In the genomic region with DNA sequence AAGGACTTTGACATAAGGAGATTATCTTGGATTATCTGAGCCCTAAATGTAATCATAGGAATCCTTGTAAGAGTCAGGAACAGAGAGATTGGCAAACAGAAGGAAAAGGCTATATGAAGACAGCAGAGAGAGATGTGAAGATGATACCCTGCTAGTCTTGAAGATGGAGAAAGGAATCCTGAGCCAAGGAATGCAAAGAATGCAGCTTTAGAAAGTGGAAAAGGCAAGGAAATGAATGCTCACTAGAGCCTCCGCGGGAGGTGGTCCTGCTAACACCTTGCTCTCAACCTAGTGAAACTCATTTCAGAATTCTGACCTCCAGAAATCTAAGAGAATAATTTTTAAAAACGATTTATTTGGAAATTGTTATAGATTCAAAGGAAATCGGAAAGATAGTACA, we compare ENCODE assay signal across 30 cellular contexts.
"Had no signal": no experiment of that assay in that cellular context is flagged by ENCODE, and none has a peak within 500 bp of the region (broad histone marks: within the 10 kb centered on the region; RNA-seq: fewer than 3 reads in every experiment).

No MANE protein-coding gene starts in this region.

- H3K27me3 Mint-ChIP-seq: activated CD4-positive, alpha-beta T cell treated with anti-CD3 and anti-CD28 coated beads, Interleukin-2, amount 10 ng/mL, durations not matched to agents 24 days and 14 days; activated T-cell treated with anti-CD3 and anti-CD28 coated beads, Interleukin-2, amount 50 U/mL, for 24 hours; stimulated activated naive B cell treated with anti-CD40 and anti-IgM and Interleukin-4, amounts not matched to agents 10 μg/mL and 1 μg/mL and 100 μg/mL, for 72 hours had no signal

- H3K27ac ChIP-seq: epithelial cell of prostate, esophagus squamous epithelium, left lung, lower lobe of right lung, stomach, thyroid gland, VCaP had no signal

- H3K4me3 Mint-ChIP-seq: activated CD4-positive, alpha-beta memory T cell treated with anti-CD3 and anti-CD28 coated beads for 36 hours; activated CD4-positive, alpha-beta T cell treated with anti-CD3 and anti-CD28 coated beads, Interleukin-2, amount 10 ng/mL, durations not matched to agents 24 days and 14 days; activated naive CD4-positive, alpha-beta T cell treated with anti-CD3 and anti-CD28 coated beads, Interleukin-2, amount 50 U/mL, for 24 hours; activated T-cell treated with anti-CD3 and anti-CD28 coated beads, Interleukin-2, amount 50 U/mL, for 24 hours; natural killer cell treated with Interleukin-12 subunit alpha and Interleukin-12 subunit beta and Interleukin-15 and Interleukin-18, amount 100 ng/mL, for 72 hours; stimulated activated naive B cell treated with anti-CD40 and anti-IgM and Interleukin-4, amounts not matched to agents 10 μg/mL and 1 μg/mL and 100 μg/mL, for 72 hours had no signal

- H3K4me3 ChIP-seq: esophagus squamous epithelium, left lung, lower lobe of right lung, mucosa of descending colon, stomach, thyroid gland had no signal

- H3K36me3 ChIP-seq: esophagus squamous epithelium, left lung, lower lobe of right lung, stomach, thyroid gland had no signal

- H3K9me3 ChIP-seq: thyroid gland had no signal

- H3K4me1 ChIP-seq: esophagus squamous epithelium, left lung, lower lobe of right lung had no signal

- H3K27ac Mint-ChIP-seq: activated CD4-positive, alpha-beta memory T cell treated with anti-CD3 and anti-CD28 coated beads for 36 hours; activated CD4-positive, alpha-beta T cell treated with anti-CD3 and anti-CD28 coated beads, Interleukin-2, amount 10 ng/mL, durations not matched to agents 24 days and 14 days; activated naive CD4-positive, alpha-beta T cell treated with anti-CD3 and anti-CD28 coated beads, Interleukin-2, amount 50 U/mL, for 24 hours; activated T-cell treated with anti-CD3 and anti-CD28 coated beads, Interleukin-2, amount 50 U/mL, for 24 hours; natural killer cell treated with Interleukin-12 subunit alpha and Interleukin-12 subunit beta and Interleukin-15 and Interleukin-18, amount 100 ng/mL, for 72 hours; stimulated activated naive B cell treated with anti-CD40 and anti-IgM and Interleukin-4, amounts not matched to agents 10 μg/mL and 1 μg/mL and 100 μg/mL, for 72 hours had no signal

- H3K4me1 Mint-ChIP-seq: activated CD4-positive, alpha-beta T cell treated with anti-CD3 and anti-CD28 coated beads, Interleukin-2, amount 10 ng/mL, durations not matched to agents 24 days and 14 days; activated naive CD4-positive, alpha-beta T cell treated with anti-CD3 and anti-CD28 coated beads, Interleukin-2, amount 50 U/mL, for 24 hours; stimulated activated naive B cell treated with anti-CD40 and anti-IgM and Interleukin-4, amounts not matched to agents 10 μg/mL and 1 μg/mL and 100 μg/mL, for 72 hours had no signal

- H3K36me3 Mint-ChIP-seq: activated CD4-positive, alpha-beta memory T cell treated with anti-CD3 and anti-CD28 coated beads for 36 hours; stimulated activated naive B cell treated with anti-CD40 and anti-IgM and Interleukin-4, amounts not matched to agents 10 μg/mL and 1 μg/mL and 100 μg/mL, for 72 hours had no signal

- H3K27me3 ChIP-seq: esophagus squamous epithelium, left lung, stomach, thyroid gland had no signal

- DNase-seq: activated CD4-positive, alpha-beta memory T cell treated with anti-CD3 and anti-CD28 coated beads for 36 hours; activated CD4-positive, alpha-beta T cell treated with anti-CD3 and anti-CD28 coated beads, Interleukin-2, amount 10 ng/mL, durations not matched to agents 24 days and 14 days; activated CD8-positive, alpha-beta memory T cell treated with anti-CD3 and anti-CD28 coated beads, Interleukin-2, amount 50 U/mL, for 4 hours; activated gamma-delta T cell treated with Interleukin-2 at 50 U/mL for 16 hours; activated T-cell treated with anti-CD3 and anti-CD28 coated beads, Interleukin-2, amount 50 U/mL, for 24 hours; anterior cingulate cortex; dermis blood vessel endothelial cell; effector CD4-positive, alpha-beta T cell; esophagus squamous epithelium; foreskin melanocyte; left lung; lower lobe of right lung; mesenchymal stem cell; mucosa of descending colon; posterior cingulate gyrus; right cardiac atrium; stimulated activated CD4-positive, alpha-beta T cell treated with anti-CD3 and anti-CD28 coated beads, Interleukin-15, amount 100 ng/mL, for 24 hours; stimulated activated CD4-positive, alpha-beta T cell treated with anti-CD3 and anti-CD28 coated beads, Interleukin-2, amount 100 ng/mL, for 24 hours; stimulated activated naive B cell treated with anti-CD40 and anti-IgM and Interleukin-4, amounts not matched to agents 10 μg/mL and 1 μg/mL and 100 μg/mL, for 72 hours; stomach; thyroid gland had no signal

- FAIRE-seq: colon, endometrium, islet of Langerhans, TTC549 had no signal

- ATAC-seq: activated CD4-positive, CD25-positive, alpha-beta regulatory T cell treated with anti-CD3 and anti-CD28 coated beads, Interleukin-2, amount 50 U/mL, for 24 hours; left lung; lower lobe of right lung; mucosa of descending colon; natural killer cell treated with Interleukin-12 subunit alpha and Interleukin-12 subunit beta and Interleukin-15 and Interleukin-18, amount 100 ng/mL, for 72 hours; right cardiac atrium; stimulated activated naive B cell treated with anti-CD40 and anti-IgM and Interleukin-4, amounts not matched to agents 10 μg/mL and 1 μg/mL and 100 μg/mL, for 72 hours had no signal
